ENCODE assay signal across 8 cellular contexts in the genomic region with DNA sequence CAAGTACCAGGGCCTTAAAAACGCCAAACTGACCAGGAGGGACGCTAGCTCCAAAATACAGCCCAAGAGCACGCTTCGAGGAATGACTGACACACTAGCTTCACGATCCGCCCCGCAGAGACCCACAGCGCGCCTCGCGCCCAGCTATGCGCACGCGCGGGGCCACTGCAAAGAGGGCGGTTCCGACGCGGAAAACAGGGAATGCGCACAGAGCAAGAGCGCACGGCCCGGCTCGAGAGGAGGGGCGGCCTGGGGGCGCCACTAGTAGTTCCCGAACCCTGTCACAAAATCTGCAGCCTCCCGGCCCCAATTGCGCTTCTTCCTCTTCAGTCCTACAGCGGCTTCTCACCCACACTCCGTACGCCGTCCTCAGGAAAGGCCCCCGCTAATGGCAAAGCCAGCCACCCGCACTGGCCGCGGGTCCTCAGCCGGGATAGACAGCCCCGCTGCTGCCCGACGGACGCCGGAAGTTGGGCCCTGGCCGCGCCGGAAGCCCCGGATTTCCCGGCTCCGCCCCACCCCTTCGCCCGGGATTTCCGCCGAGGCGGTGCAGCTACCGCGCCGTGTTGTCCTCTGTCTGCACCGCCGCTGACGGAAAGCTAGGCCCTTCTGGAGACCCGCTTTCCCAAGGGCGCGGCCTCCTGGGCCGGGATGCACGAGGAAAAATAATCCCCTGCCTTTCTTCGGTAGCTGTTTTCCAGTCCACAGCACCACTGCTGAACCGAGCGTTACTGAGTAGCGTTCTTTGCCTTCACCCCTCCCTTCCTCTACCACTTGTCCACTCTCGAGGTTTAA. TPM values are rescaled to one million over a fixed set of nuclear protein-coding genes. Genes with fewer than 3 reads are reported as not detected.
DNase-seq lines count a peak whose midpoint lies in the region; ATAC-seq and TF ChIP-seq lines count a peak whose summit lies in the region.

A gene with protein sequence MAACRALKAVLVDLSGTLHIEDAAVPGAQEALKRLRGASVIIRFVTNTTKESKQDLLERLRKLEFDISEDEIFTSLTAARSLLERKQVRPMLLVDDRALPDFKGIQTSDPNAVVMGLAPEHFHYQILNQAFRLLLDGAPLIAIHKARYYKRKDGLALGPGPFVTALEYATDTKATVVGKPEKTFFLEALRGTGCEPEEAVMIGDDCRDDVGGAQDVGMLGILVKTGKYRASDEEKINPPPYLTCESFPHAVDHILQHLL (minus strand): TSS at position 472 of the 795 bp plus-strand sequence. CDS start 14,061 bp downstream, outside the sequence.

- CTCF ChIA-PET in T-cell (lab: Charles Lee) = interaction anchor here in 1 of 2 donors (0.7 to 1.4 kb wide), 4 partner anchors 18 to 599 kb away, joined by 3 to 4 read pairs (median 4); no protein-coding TSS in a partner anchor

- H3K27me3 ChIP-seq in heart left ventricle = no peaks in the 10 kb centered on the region
- no peaks in the 10 kb centered on the region for H3K27me3 ChIP-seq in upper lobe of left lung

- H3K4me3 Mint-ChIP-seq in T-cell = peak within 1 kb of the TSS; percentile 94 to 98 (median 97)

- no peak for TF ChIP-seq CTCF in GM12865 (IDR thresholded peaks at IDR 0.05; ENCODE audit: insufficient read depth, low read depth, low read length, missing control alignments)
- TF ChIP-seq CTCF in heart left ventricle (IDR thresholded peaks at IDR 0.05) = peak in 4 of 12 donors; percentile 7 to 15 (median 10)
- no peak for TF ChIP-seq CTCF in upper lobe of left lung (IDR thresholded peaks at IDR 0.05)

- ATAC-seq in HG02610 (IDR thresholded peaks at IDR 0.05; ENCODE audit: unreplicated experiment) = peak; percentile 89
- peak; percentile 84 to 87 (median 86) for ATAC-seq in T-cell (replicated peaks in 1 of 4)
- ATAC-seq in heart left ventricle = peak; percentile 93 to 98 (median 96)
- ATAC-seq in upper lobe of left lung (ENCODE audit: low FRiP score in 2 of 2) = peak; percentile 94 to 98

- TF ChIP-seq POLR2A in heart left ventricle (IDR thresholded peaks at IDR 0.05) (peak in 1 of 2 donors; percentile 79), upper lobe of left lung (IDR thresholded peaks at IDR 0.05) (peak in 3 of 4 donors; percentile 45 to 92 (median 54))

- H3K36me3 ChIP-seq in heart left ventricle = peaks cover 0 to 20% (median 14%) of the 10 kb centered on the region in 9 donors
- peaks cover 0 to 12% (median 2%) of the 10 kb centered on the region in 4 donors for H3K36me3 ChIP-seq in upper lobe of left lung

- no peaks in the 10 kb centered on the region for H3K27me3 Mint-ChIP-seq in T-cell

- intact Hi-C loops in heart left ventricle (cut with DNase I) (loop anchor here in 1 of 10 donors (2.0 kb wide), 1 partner anchor 25 kb away; no protein-coding TSS in a partner anchor), posterior vena cava (cut with DNase I) (no loop called here)

- H3K4me1 ChIP-seq in heart left ventricle (peaks cover 3 to 42% (median 20%) of the 10 kb centered on the region in 12 donors), upper lobe of left lung (peaks cover 19 to 30% (median 21%) of the 10 kb centered on the region in 4 donors)

- H3K9me3 Mint-ChIP-seq in T-cell = no peaks in the 10 kb centered on the region

- peak; percentile 86 for DNase-seq in GM12865 (ENCODE audit: low read depth)
- peak; percentile 91 for DNase-seq in NCI-H1092 treated with DMSO at 0.1 percent for 48 hours (lab: John Stamatoyannopoulos, UW)
- peak; percentile 38 to 80 (median 62) for DNase-seq in T-cell
- DNase-seq in heart left ventricle = peak; percentile 88 to 95 (median 90)
- DNase-seq in posterior vena cava (ENCODE audit: low spot score) = peak; percentile 95
- DNase-seq in upper lobe of left lung = peak; percentile 82 to 97

- peak within 1 kb of the TSS; percentile 97 for H3K4me3 ChIP-seq in GM12865 (ENCODE audit: low read depth, low read length)
- H3K4me3 ChIP-seq in heart left ventricle = peak within 1 kb of the TSS; percentile 29 to 89 (median 73)
- H3K4me3 ChIP-seq in upper lobe of left lung = peak within 1 kb of the TSS; percentile 75 to 86 (median 80)

- H3K4me1 Mint-ChIP-seq in T-cell = peaks cover 55 to 60% (median 58%) of the 10 kb centered on the region in 3 donors

- no peak for TF ChIP-seq EP300 in upper lobe of left lung (IDR thresholded peaks at IDR 0.05)

- 0 to 1% (median 1%) methylated on average over 70 of the region's 70 CpGs for WGBS in adipose tissue, 3 donors
- WGBS in heart left ventricle, 4 donors = 0 to 1% (median 0%) methylated on average over 37 to 70 of the region's 70 CpGs
- 0% methylated on average over 30 to 66 of the region's 70 CpGs for WGBS in upper lobe of left lung, 2 donors

- H3K27ac ChIP-seq in adipose tissue (ENCODE audit: low read depth, low read length) (peak within 1 kb of the TSS; percentile 30), heart left ventricle (peak within 1 kb of the TSS; percentile 87 to 98 (median 94)), upper lobe of left lung (peak within 1 kb of the TSS; percentile 90 to 95 (median 94))

- POLR2A ChIA-PET in T-cell (lab: Charles Lee) = no interaction called here

- H3K9me3 ChIP-seq in heart left ventricle (no peaks in the 10 kb centered on the region), upper lobe of left lung (no peaks in the 10 kb centered on the region)

- peaks cover 14% of the 10 kb centered on the region for H3K36me3 Mint-ChIP-seq in T-cell

- peak within 1 kb of the TSS; percentile 96 to 98 for H3K27ac Mint-ChIP-seq in T-cell

RNA-seq across cellular contexts. Expression of the gene that starts here (rescaled TPM):
- total RNA-seq in T-cell (10 to 100 TPM; 32.9 to 39.3 (median 34.3) TPM), heart left ventricle (10 to 100 TPM; 16.8 to 50.8 (median 40.6) TPM), posterior vena cava (10 to 100 TPM; 28.7 to 30.6 TPM), upper lobe of left lung (10 to 100 TPM; 19.0 to 39.1 (median 32.1) TPM)
- polyA plus RNA-seq in adipose tissue (10 to 100 TPM; 15.4 to 27.7 (median 19.3) TPM), heart left ventricle (10 to 100 TPM; 15.8 to 28.7 TPM)

Comparison
In these comparisons a context has a peak if more than half of its experiments do, and no peak if none do; other contexts are left out.
1. Peak in every context shown above with its lines: DNase-seq, ATAC-seq, H3K4me3 ChIP-seq and H3K27ac ChIP-seq.
2. H3K27ac ChIP-seq: peak in every context shown above with its lines; median percentile 94 in heart left ventricle; 94 in upper lobe of left lung; 30 in adipose tissue.